Comparison of ENCODE assay signal across 13 cellular contexts in the genomic region with DNA sequence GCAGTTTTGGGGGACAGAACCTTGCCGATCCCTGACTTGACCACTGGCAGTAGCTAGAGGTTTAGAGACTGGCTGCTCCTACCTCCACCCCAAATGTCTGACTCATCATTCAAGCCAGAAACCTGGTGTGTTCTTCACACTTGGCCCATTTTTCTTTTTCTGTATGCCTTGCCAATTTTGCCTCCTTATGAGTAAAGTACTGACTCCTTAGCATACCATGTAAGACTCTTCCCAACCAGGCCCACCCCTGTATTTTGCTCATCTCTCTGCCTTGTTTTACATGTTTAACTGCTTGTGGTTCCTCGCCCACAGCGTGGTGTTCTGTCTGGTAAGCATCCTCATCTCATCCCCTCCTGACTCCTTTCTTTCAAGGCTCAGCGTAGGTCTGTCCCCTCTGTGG. TPM values are rescaled to one million over a fixed set of nuclear protein-coding genes. Genes with fewer than 3 reads are reported as not detected.
DNase-seq lines count a peak whose midpoint lies in the region; ATAC-seq, FAIRE-seq and TF ChIP-seq lines count a peak whose summit lies in the region.
"Had no signal": no experiment of that assay in that cellular context is flagged by ENCODE, and none has a peak within 500 bp of the region (broad histone marks: within the 10 kb centered on the region; RNA-seq: fewer than 3 reads in every experiment).

No MANE protein-coding gene starts in this region.

- H3K27me3 Mint-ChIP-seq in H9 (ENCODE audit: low read depth) (no peaks in the 10 kb centered on the region; the same call in 1 of the 2 replicates), memory B cell (no peaks in the 10 kb centered on the region)
- H3K27me3 Mint-ChIP-seq: activated naive CD8-positive, alpha-beta T cell treated with anti-CD3 and anti-CD28 coated beads, Interleukin-2, amount 10 ng/mL, durations not matched to agents 7 days and 5 days; CD4-positive, CD25-positive, alpha-beta regulatory T cell had no signal

- H3K27me3 ChIP-seq in H9 (ENCODE audit: insufficient read depth, low read length) (no peaks in the 10 kb centered on the region), tibial artery (no peaks in the 10 kb centered on the region)
- H3K27me3 ChIP-seq: SJCRH30 had no signal

- H3K79me1 ChIP-seq in H9 (ENCODE audit: insufficient read depth, low read depth, low read length, poor library complexity, severe bottlenecking) = no peaks in the 10 kb centered on the region

- in situ Hi-C loops in astrocyte of the spinal cord (cut with HindIII; ENCODE audit: low sequenced_read_pairs) = no loop called here
- in situ Hi-C loops in GM13976 (cut with MboI; ENCODE audit: low sequenced_read_pairs, unreplicated experiment) = no loop called here

- no peaks in the 10 kb centered on the region for H3K23me2 ChIP-seq in H9 (ENCODE audit: insufficient read length, low read depth, low read length, poor library complexity, severe bottlenecking)

- H3K4me3 Mint-ChIP-seq in H9 = no peak overlapping the region
- no peak overlapping the region for H3K4me3 Mint-ChIP-seq in memory B cell
- H3K4me3 Mint-ChIP-seq: activated naive CD8-positive, alpha-beta T cell treated with anti-CD3 and anti-CD28 coated beads, Interleukin-2, amount 10 ng/mL, durations not matched to agents 7 days and 5 days had no signal

- no peak overlapping the region for H3K4me2 ChIP-seq in H9 (ENCODE audit: insufficient read depth, insufficient read length, low read length)

- H3K4me1 Mint-ChIP-seq in H9 = no peaks in the 10 kb centered on the region
- peaks cover 4% of the 10 kb centered on the region for H3K4me1 Mint-ChIP-seq in memory B cell
- H3K4me1 Mint-ChIP-seq: activated naive CD8-positive, alpha-beta T cell treated with anti-CD3 and anti-CD28 coated beads, Interleukin-2, amount 10 ng/mL, durations not matched to agents 7 days and 5 days had no signal

- H3K23ac ChIP-seq in H9 (ENCODE audit: insufficient read length, low read depth, low read length) = no peak overlapping the region

- no peak overlapping the region for H4K8ac ChIP-seq in H9 (replicated peaks; ENCODE audit: insufficient read length, low read depth, low read length)

- no peak for FAIRE-seq in D721Med (lab: Jason Lieb, UNC)

- no peak overlapping the region for H2BK20ac ChIP-seq in H9 (ENCODE audit: low read depth, low read length, poor library complexity, severe bottlenecking)

- H3K9me3 Mint-ChIP-seq in H9 = no peaks in the 10 kb centered on the region
- H3K9me3 Mint-ChIP-seq in memory B cell = no peaks in the 10 kb centered on the region
- H3K9me3 Mint-ChIP-seq: activated naive CD8-positive, alpha-beta T cell treated with anti-CD3 and anti-CD28 coated beads, Interleukin-2, amount 10 ng/mL, durations not matched to agents 7 days and 5 days; CD4-positive, CD25-positive, alpha-beta regulatory T cell had no signal

- intact Hi-C loops in tibial artery (cut with DNase I; ENCODE audit: low total_unique reads) = no loop called here

- peak; percentile 34 for DNase-seq in AG20443 (ENCODE audit: low spot score)
- DNase-seq in H9 = no peak
- peak; percentile 13 for DNase-seq in astrocyte of the spinal cord (ENCODE audit: low read depth, low spot score)
- no peak for DNase-seq in memory B cell (ENCODE audit: low spot score in 2 of 2)
- DNase-seq in D721Med (ENCODE audit: insufficient read length, low spot score) = no peak
- DNase-seq in T-helper 9 cell = no peak
- DNase-seq in tibial artery = no peak
- no peak for DNase-seq in GM13976 (ENCODE audit: low spot score)
- DNase-seq: activated CD4-positive, alpha-beta T cell treated with anti-CD3 and anti-CD28 coated beads for 4 hours; activated naive CD8-positive, alpha-beta T cell treated with anti-CD3 and anti-CD28 coated beads, Interleukin-2, amount 10 ng/mL, durations not matched to agents 7 days and 5 days; CD4-positive, CD25-positive, alpha-beta regulatory T cell; NCI-H1694 had no signal

- no peak overlapping the region for H2BK15ac ChIP-seq in H9 (ENCODE audit: low read depth, low read length)

- H3K4me1 ChIP-seq in H9 (ENCODE audit: insufficient read depth, low read length) (no peaks in the 10 kb centered on the region), tibial artery (no peaks in the 10 kb centered on the region)
- H3K4me1 ChIP-seq: SJCRH30 had no signal

- H3K36me3 Mint-ChIP-seq in H9 (ENCODE audit: insufficient read depth in 1 of 3, low read depth in 3 of 3) (peaks cover 35 to 92% (median 67%) of the 10 kb centered on the region in 3 experiments; a peak in 6 of 7 replicates), memory B cell (peaks cover 43% of the 10 kb centered on the region)

- H3K18ac ChIP-seq in H9 (ENCODE audit: insufficient read length, low read depth, low read length) = no peak overlapping the region

- H3K79me2 ChIP-seq in H9 (ENCODE audit: insufficient read depth, low read length) = no peaks in the 10 kb centered on the region

- no peak for ATAC-seq in memory B cell (ENCODE audit: low read depth)

- no peaks in the 10 kb centered on the region for H4K20me1 ChIP-seq in H9 (ENCODE audit: control insufficient read depth, insufficient read depth, insufficient read length)

- H4K91ac ChIP-seq in H9 (ENCODE audit: insufficient read length, low read depth, low read length) = no peak overlapping the region

- H3T11ph ChIP-seq in H9 (ENCODE audit: low read length) = no peak overlapping the region

- H3K4ac ChIP-seq in H9 (ENCODE audit: low read depth, low read length) = no peak overlapping the region

- H3K27ac ChIP-seq in H9 (ENCODE audit: insufficient read length, low read depth, low read length) (no peak overlapping the region), tibial artery (no peak overlapping the region)
- H3K27ac ChIP-seq: SJCRH30 had no signal

- H2AFZ ChIP-seq in H9 (ENCODE audit: low read length) = no peak overlapping the region

- no CpG with 5 or more reads among the region's 4 CpGs for WGBS in H9 (ENCODE audit: extremely low coverage, insufficient read length, low lambda C conversion rate)

- H3K27ac Mint-ChIP-seq in H9 (peak overlapping the region in 2 of 3 experiments; percentile 40 to 61; a peak in 4 of 7 replicates), memory B cell (peak overlapping the region; percentile 26)
- H3K27ac Mint-ChIP-seq: activated naive CD8-positive, alpha-beta T cell treated with anti-CD3 and anti-CD28 coated beads, Interleukin-2, amount 10 ng/mL, durations not matched to agents 7 days and 5 days had no signal

- no peak overlapping the region for H2BK120ac ChIP-seq in H9 (ENCODE audit: low read depth, low read length, poor library complexity, severe bottlenecking)

- peaks cover 73 to 100% (median 100%) of the 10 kb centered on the region in 3 donors for H3K36me3 ChIP-seq in tibial artery

- H2BK12ac ChIP-seq in H9 (ENCODE audit: insufficient read length, low read depth, low read length) = no peak overlapping the region

- no peak for TF ChIP-seq CTCF in H9 (conservative IDR thresholded peaks at IDR 0.05)
- TF ChIP-seq CTCF in astrocyte of the spinal cord (IDR thresholded peaks at IDR 0.05; ENCODE audit: low read depth, low read length) = no peak
- TF ChIP-seq CTCF in D721Med (IDR thresholded peaks at IDR 0.05; ENCODE audit: insufficient read depth, missing control alignments) = no peak
- TF ChIP-seq CTCF in tibial artery (IDR thresholded peaks at IDR 0.05) = no peak
- TF ChIP-seq CTCF in GM13976 (IDR thresholded peaks at IDR 0.05; ENCODE audit: borderline replicate concordance, control extremely low read depth, extremely low read depth, insufficient read depth, missing control alignments) = no peak

- no peak overlapping the region for H3K9ac ChIP-seq in H9 (ENCODE audit: extremely low read depth, insufficient read length, low read length)

- H3K9me3 ChIP-seq in H9 (ENCODE audit: control insufficient read depth, low read depth, low read length) (no peaks in the 10 kb centered on the region), tibial artery (no peaks in the 10 kb centered on the region)
- H3K9me3 ChIP-seq: SJCRH30 had no signal

- no peak overlapping the region for H2BK5ac ChIP-seq in H9 (ENCODE audit: insufficient read length, low read length)

- no peak overlapping the region for H4K5ac ChIP-seq in H9 (ENCODE audit: insufficient read length, low read depth, low read length)

- H3K14ac ChIP-seq in H9 (ENCODE audit: insufficient read depth, low read length) = no peak overlapping the region

- no peak overlapping the region for H2AK5ac ChIP-seq in H9 (ENCODE audit: insufficient read length, low read length)

- no peak overlapping the region for H3K56ac ChIP-seq in H9 (ENCODE audit: insufficient read length, low read depth, low read length)

- H3K4me3 ChIP-seq in astrocyte of the spinal cord (ENCODE audit: low read depth, low read length) = no peak overlapping the region
- no peak overlapping the region for H3K4me3 ChIP-seq in tibial artery
- H3K4me3 ChIP-seq: SJCRH30 had no signal

RNA-seq across cellular contexts. Expression of a gene that starts 37.9 kb away (rescaled TPM):
- total RNA-seq in H9 (2021) = 96.5 and 98.2 TPM in 2 replicates

RNA-seq across cellular contexts. Expression of a gene that starts 38.4 kb away (rescaled TPM):
- total RNA-seq in H9 (2021) = 78.9 and 81.9 TPM in 2 replicates

RNA-seq across cellular contexts. Expression of a gene that starts 57.4 kb away (rescaled TPM):
- 390 and 395 TPM in 2 replicates for total RNA-seq in H9 (2021)

Comparison
In these comparisons a context has a peak if more than half of its experiments do, and no peak if none do; other contexts are left out.
1. DNase-seq: peak in AG20443 (single experiment) and astrocyte of the spinal cord (single experiment); none in H9 (single experiment), memory B cell (0 of 2), D721Med (single experiment), T-helper 9 cell (single experiment), tibial artery (0 of 2) and GM13976 (single experiment).